Comparison of ENCODE assay signal across 17 cellular contexts in genomic region chr1:6623269-6623965, GRCh38. TPM values are rescaled to one million over a fixed set of nuclear protein-coding genes. Genes with fewer than 3 reads are reported as not detected.
DNase-seq lines count a peak whose midpoint lies in the region; ATAC-seq and TF ChIP-seq lines count a peak whose summit lies in the region.
"Had no signal": no experiment of that assay in that cellular context is flagged by ENCODE, and none has a peak within 500 bp of the region (broad histone marks: within the 10 kb centered on the region; RNA-seq: fewer than 3 reads in every experiment).

No MANE protein-coding gene starts in this region.

- peaks cover 15% of the 10 kb centered on the region for H3K4me1 Mint-ChIP-seq in T-helper 2 cell treated with Interferon-gamma antibody and Interleukin-4, amounts not matched to agents 5 μg/mL and 100 μg/mL, for 36 hours (ENCODE audit: low read depth)
- peaks cover 25 to 34% (median 31%) of the 10 kb centered on the region in 3 donors for H3K4me1 Mint-ChIP-seq in T-cell

- no peak overlapping the region for H3K4me2 ChIP-seq in hepatocyte

- no peaks in the 10 kb centered on the region for H3K9me2 ChIP-seq in hepatocyte (replicated peaks; ENCODE audit: insufficient read depth)

- H3K4me3 Mint-ChIP-seq in T-helper 2 cell treated with Interferon-gamma antibody and Interleukin-4, amounts not matched to agents 5 μg/mL and 100 μg/mL, for 36 hours = no peak overlapping the region
- H3K4me3 Mint-ChIP-seq in T-cell = peak overlapping the region in 2 of 3 donors; percentile 32 to 85
- H3K4me3 Mint-ChIP-seq: stimulated activated naive B cell treated with anti-CD40 and anti-IgM and Interleukin-4, amounts not matched to agents 10 μg/mL and 1 μg/mL and 100 μg/mL, for 72 hours had no signal

- H3K9me3 ChIP-seq in hepatocyte (ENCODE audit: low read depth) = no peaks in the 10 kb centered on the region
- no peaks in the 10 kb centered on the region for H3K9me3 ChIP-seq in subcutaneous abdominal adipose tissue (ENCODE audit: control insufficient read depth in 5 of 5, low read length in 5 of 5)
- no peaks in the 10 kb centered on the region for H3K9me3 ChIP-seq in suprapubic skin
- H3K9me3 ChIP-seq in psoas muscle = no peaks in the 10 kb centered on the region
- H3K9me3 ChIP-seq: A549, mucosa of descending colon had no signal

- peaks cover 37% of the 10 kb centered on the region for H3K36me3 Mint-ChIP-seq in T-helper 2 cell treated with Interferon-gamma antibody and Interleukin-4, amounts not matched to agents 5 μg/mL and 100 μg/mL, for 36 hours (ENCODE audit: low read depth)
- peaks cover 12% of the 10 kb centered on the region for H3K36me3 Mint-ChIP-seq in T-cell

- TF ChIP-seq CTCF in hepatocyte (IDR thresholded peaks at IDR 0.05; ENCODE audit: poor library complexity) (no peak), suprapubic skin (IDR thresholded peaks at IDR 0.05) (no peak), psoas muscle (IDR thresholded peaks at IDR 0.05) (no peak)

- peaks cover 68% of the 10 kb centered on the region for H3K79me2 ChIP-seq in hepatocyte

- peak overlapping the region; percentile 17 for H3K27ac Mint-ChIP-seq in T-helper 2 cell treated with Interferon-gamma antibody and Interleukin-4, amounts not matched to agents 5 μg/mL and 100 μg/mL, for 36 hours
- no peak overlapping the region for H3K27ac Mint-ChIP-seq in T-cell
- H3K27ac Mint-ChIP-seq: stimulated activated naive B cell treated with anti-CD40 and anti-IgM and Interleukin-4, amounts not matched to agents 10 μg/mL and 1 μg/mL and 100 μg/mL, for 72 hours had no signal

- POLR2A ChIA-PET in T-cell (lab: Charles Lee) = no interaction called here

- H3K27ac ChIP-seq in hepatocyte = peak overlapping the region; percentile 36
- H3K27ac ChIP-seq in subcutaneous abdominal adipose tissue (ENCODE audit: low read depth, low read length) = peak overlapping the region; percentile 95
- H3K27ac ChIP-seq in suprapubic skin = no peak overlapping the region
- H3K27ac ChIP-seq in psoas muscle = no peak overlapping the region
- H3K27ac ChIP-seq: A549 had no signal

- no peak for TF ChIP-seq EP300 in suprapubic skin (IDR thresholded peaks at IDR 0.05)

- H3K9ac ChIP-seq in subcutaneous abdominal adipose tissue (ENCODE audit: low read length in 5 of 5) = peak overlapping the region in 4 of 5 donors; percentile 8 to 56 (median 42)

- H2AFZ ChIP-seq in hepatocyte = no peak overlapping the region

- H3K4me3 ChIP-seq in hepatocyte = no peak overlapping the region
- no peak overlapping the region for H3K4me3 ChIP-seq in subcutaneous abdominal adipose tissue (ENCODE audit: low read depth in 1 of 5, low read length in 5 of 5)
- no peak overlapping the region for H3K4me3 ChIP-seq in suprapubic skin
- no peak overlapping the region for H3K4me3 ChIP-seq in psoas muscle
- H3K4me3 ChIP-seq: A549, mucosa of descending colon had no signal

- intact Hi-C loops in psoas muscle (cut with DNase I) = loop anchor here in 1 of 2 donors (5.0 kb wide), 1 partner anchor 36 kb away; no protein-coding TSS in a partner anchor

- H4K20me1 ChIP-seq in hepatocyte (ENCODE audit: insufficient read depth, poor library complexity, severe bottlenecking) = peaks cover 13% of the 10 kb centered on the region

- no peaks in the 10 kb centered on the region for H3K36me3 ChIP-seq in hepatocyte (replicated peaks; ENCODE audit: insufficient read depth, low read depth)
- H3K36me3 ChIP-seq in subcutaneous abdominal adipose tissue (ENCODE audit: control insufficient read depth in 5 of 5, insufficient read depth in 5 of 5, low read length in 5 of 5) = peaks cover 0 to 43% (median 34%) of the 10 kb centered on the region in 5 donors
- H3K36me3 ChIP-seq in suprapubic skin = peaks cover 50% of the 10 kb centered on the region
- H3K36me3 ChIP-seq in psoas muscle (ENCODE audit: insufficient read depth in 1 of 2, low read depth in 1 of 2) = peaks cover 0 to 66% of the 10 kb centered on the region in 2 donors

- no peaks in the 10 kb centered on the region for H3K9me3 Mint-ChIP-seq in T-helper 2 cell treated with Interferon-gamma antibody and Interleukin-4, amounts not matched to agents 5 μg/mL and 100 μg/mL, for 36 hours
- no peaks in the 10 kb centered on the region for H3K9me3 Mint-ChIP-seq in T-cell
- H3K9me3 Mint-ChIP-seq: stimulated activated naive B cell treated with anti-CD40 and anti-IgM and Interleukin-4, amounts not matched to agents 10 μg/mL and 1 μg/mL and 100 μg/mL, for 72 hours had no signal

- H3K4me1 ChIP-seq in hepatocyte (ENCODE audit: insufficient read depth) (peaks cover 13% of the 10 kb centered on the region), subcutaneous abdominal adipose tissue (ENCODE audit: control insufficient read depth in 5 of 5, insufficient read depth in 5 of 5, low read length in 5 of 5) (peaks cover 9 to 56% (median 51%) of the 10 kb centered on the region in 5 donors), suprapubic skin (peaks cover 22% of the 10 kb centered on the region), psoas muscle (peaks cover 12% of the 10 kb centered on the region)

- DNase-seq in T-helper 2 cell treated with Interferon-gamma antibody and Interleukin-4, amounts not matched to agents 5 μg/mL and 100 μg/mL, for 36 hours (ENCODE audit: low spot score) = no peak
- no peak for DNase-seq in T-helper 2 cell
- DNase-seq in T-cell = no peak
- no peak for DNase-seq in hepatocyte (ENCODE audit: low spot score)
- no peak for DNase-seq in suprapubic skin (ENCODE audit: low spot score in 2 of 2)
- no peak for DNase-seq in psoas muscle
- no peak for DNase-seq in pons (ENCODE audit: low spot score)
- DNase-seq: activated naive CD4-positive, alpha-beta T cell; DMS79 treated with DMSO at 0.1 percent for 48 hours; hippocampal formation; kidney glomerular epithelial cell; mucosa of descending colon; MV-4-11; posterior cingulate gyrus; stimulated activated naive B cell treated with anti-CD40 and anti-IgM and Interleukin-4, amounts not matched to agents 10 μg/mL and 1 μg/mL and 100 μg/mL, for 72 hours had no signal

- H3K27me3 Mint-ChIP-seq in T-helper 2 cell treated with Interferon-gamma antibody and Interleukin-4, amounts not matched to agents 5 μg/mL and 100 μg/mL, for 36 hours (ENCODE audit: low read depth) = no peaks in the 10 kb centered on the region
- H3K27me3 Mint-ChIP-seq in T-cell = no peaks in the 10 kb centered on the region
- H3K27me3 Mint-ChIP-seq: stimulated activated naive B cell treated with anti-CD40 and anti-IgM and Interleukin-4, amounts not matched to agents 10 μg/mL and 1 μg/mL and 100 μg/mL, for 72 hours had no signal

- 78% methylated on average over 14 of the region's 14 CpGs for WGBS in hepatocyte (ENCODE audit: low lambda C conversion rate, missing lambda C conversion rate)
- 60% methylated on average over 14 of the region's 14 CpGs for WGBS in suprapubic skin
- 68 to 75% (median 71%) methylated on average over 14 of the region's 14 CpGs for WGBS in psoas muscle, 3 donors

- no peak for TF ChIP-seq POLR2A in suprapubic skin (IDR thresholded peaks at IDR 0.05)

- CTCF ChIA-PET in T-cell (lab: Charles Lee) = interaction anchor here in 1 of 2 donors (1.2 kb wide), 1 partner anchor 20 kb away, joined by 4 read pairs; the partner anchor contains the start of gene KLHL21

- ATAC-seq in T-cell (replicated peaks in 1 of 4) (no peak), psoas muscle (no peak)
- ATAC-seq: A549; mucosa of descending colon; stimulated activated naive B cell treated with anti-CD40 and anti-IgM and Interleukin-4, amounts not matched to agents 10 μg/mL and 1 μg/mL and 100 μg/mL, for 72 hours had no signal

- H3K27me3 ChIP-seq in hepatocyte (no peaks in the 10 kb centered on the region), subcutaneous abdominal adipose tissue (ENCODE audit: control insufficient read depth in 5 of 5, insufficient read depth in 4 of 5, low read length in 5 of 5) (no peaks in the 10 kb centered on the region), suprapubic skin (no peaks in the 10 kb centered on the region), psoas muscle (ENCODE audit: insufficient read depth in 3 of 3, low read length in 2 of 3) (no peaks in the 10 kb centered on the region)

RNA-seq across cellular contexts. Expression of gene THAP3, which starts 1.3 kb away (rescaled TPM):
- total RNA-seq in T-cell (10 to 100 TPM; 12.8 to 37.1 (median 26.1) TPM), hepatocyte (13.0 and 13.2 TPM in 2 replicates), suprapubic skin (10 to 100 TPM; 13.2 to 31.8 (median 24.8) TPM), psoas muscle (10 to 100 TPM in 2 of 4 donors, 1 to 10 TPM in 2; 8.9 to 18.8 (median 13.4) TPM)
- polyA plus RNA-seq in hepatocyte (18.9 and 26.5 TPM in 2 replicates), psoas muscle (10 to 100 TPM; 19.6 to 40.1 (median 22.8) TPM)

RNA-seq across cellular contexts. Expression of gene PHF13, which starts 9.9 kb away (rescaled TPM):
- total RNA-seq in T-cell (10 to 100 TPM in 3 of 5 donors, 1 to 10 TPM in 2; 6.0 to 12.7 (median 11.9) TPM), hepatocyte (10.0 and 11.4 TPM in 2 replicates), suprapubic skin (10 to 100 TPM; 12.6 to 21.7 (median 17.0) TPM), psoas muscle (10 to 100 TPM in 1 of 4 donors, 1 to 10 TPM in 3; 5.4 to 21.3 (median 8.2) TPM)
- polyA plus RNA-seq in hepatocyte (9.6 and 12.5 TPM in 2 replicates), psoas muscle (1 to 10 TPM; 4.8 to 7.5 (median 7.1) TPM)

RNA-seq across cellular contexts. Expression of gene KLHL21, which starts 20.7 kb away (rescaled TPM):
- total RNA-seq in T-cell = 10 to 100 TPM; 21.9 to 72.3 (median 61.6) TPM
- 17.7 and 20.6 TPM in 2 replicates for total RNA-seq in hepatocyte
- 16.7 and 20.0 TPM in 2 replicates for polyA plus RNA-seq in hepatocyte
- total RNA-seq in suprapubic skin = 100 to 1,000 TPM; 105 to 125 (median 118) TPM
- 100 to 1,000 TPM in 3 of 4 donors, 10 to 100 TPM in 1; 87.3 to 253 (median 113) TPM for total RNA-seq in psoas muscle
- polyA plus RNA-seq in psoas muscle = 100 to 1,000 TPM in 2 of 3 donors, 10 to 100 TPM in 1; 83.1 to 200 (median 120) TPM

RNA-seq across cellular contexts. Expression of gene ZBTB48, which starts 43.6 kb away (rescaled TPM):
- 10 to 100 TPM; 42.2 to 82.3 (median 70.3) TPM for total RNA-seq in T-cell
- total RNA-seq in hepatocyte = 22.9 and 24.3 TPM in 2 replicates
- 24.8 and 25.3 TPM in 2 replicates for polyA plus RNA-seq in hepatocyte
- total RNA-seq in suprapubic skin = 10 to 100 TPM; 17.8 to 26.7 (median 21.6) TPM
- 10 to 100 TPM in 3 of 4 donors, 1 to 10 TPM in 1; 3.7 to 12.0 (median 11.4) TPM for total RNA-seq in psoas muscle
- 10 to 100 TPM in 2 of 3 donors, 1 to 10 TPM in 1; 9.7 to 16.6 (median 15.1) TPM for polyA plus RNA-seq in psoas muscle

Comparison
In these comparisons a context has a peak if more than half of its experiments do, and no peak if none do; other contexts are left out.
1. H3K27ac ChIP-seq: peak in hepatocyte (single experiment) and subcutaneous abdominal adipose tissue (single experiment); none in suprapubic skin (single experiment) and psoas muscle (single experiment).